24 cellular contexts compared by ENCODE assay signal in the genomic region with DNA sequence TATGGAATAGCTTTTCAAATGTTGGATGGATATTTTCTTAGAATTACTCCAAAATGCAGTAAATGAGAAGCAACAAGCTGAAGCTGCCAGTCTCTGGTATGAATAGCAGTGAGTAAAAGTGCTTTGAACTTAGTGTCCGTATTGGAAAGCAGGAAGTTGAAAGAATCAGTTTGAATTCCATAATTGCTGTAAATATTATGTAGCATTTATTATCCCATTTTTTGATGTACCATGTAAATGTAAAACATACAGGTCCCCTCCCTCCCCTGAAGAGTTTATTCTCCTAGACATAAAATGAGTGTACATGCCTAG.
DNase-seq lines count a peak whose midpoint lies in the region; ATAC-seq and TF ChIP-seq lines count a peak whose summit lies in the region.
"Had no signal": no experiment of that assay in that cellular context is flagged by ENCODE, and none has a peak within 500 bp of the region (broad histone marks: within the 10 kb centered on the region; RNA-seq: fewer than 3 reads in every experiment).

No MANE protein-coding gene starts in this region.

- H3K79me2 ChIP-seq in smooth muscle cell (ENCODE audit: low read depth) = no peaks in the 10 kb centered on the region

- ATAC-seq in body of pancreas = no peak
- no peak for ATAC-seq in sciatic nerve
- ATAC-seq: stimulated activated naive B cell treated with anti-CD40 and anti-IgM and Interleukin-4, amounts not matched to agents 10 μg/mL and 1 μg/mL and 100 μg/mL, for 72 hours had no signal

- no peaks in the 10 kb centered on the region for H3K27me3 ChIP-seq in endocrine pancreas (ENCODE audit: control insufficient read depth, insufficient read depth, low read length)
- no peaks in the 10 kb centered on the region for H3K27me3 ChIP-seq in mucosa of rectum (ENCODE audit: control insufficient read depth in 2 of 2, insufficient read depth in 2 of 2, low read length in 2 of 2)
- no peaks in the 10 kb centered on the region for H3K27me3 ChIP-seq in smooth muscle cell (ENCODE audit: low read depth)
- H3K27me3 ChIP-seq in body of pancreas = no peaks in the 10 kb centered on the region
- H3K27me3 ChIP-seq in CD4-positive, alpha-beta memory T cell (ENCODE audit: insufficient read depth, low read length) = no peaks in the 10 kb centered on the region
- H3K27me3 ChIP-seq: neutrophil, spleen, vagina had no signal

- peak overlapping the region in 1 of 7 donors; percentile 42 for H3K27ac Mint-ChIP-seq in CD4-positive, alpha-beta memory T cell
- H3K27ac Mint-ChIP-seq: mesothelial cell of epicardium; stimulated activated naive B cell treated with anti-CD40 and anti-IgM and Interleukin-4, amounts not matched to agents 10 μg/mL and 1 μg/mL and 100 μg/mL, for 72 hours had no signal

- CTCF ChIA-PET in CD4-positive, alpha-beta memory T cell (lab: Charles Lee; ENCODE audit: partially characterized antibody) = interaction anchor here (1.2 to 2.2 kb wide), 4 partner anchors 9 to 278 kb away, joined by 3 to 9 read pairs (median 4); no protein-coding TSS in a partner anchor

- peaks cover 7% of the 10 kb centered on the region for H3K4me1 ChIP-seq in endocrine pancreas (ENCODE audit: control insufficient read depth, insufficient read depth, low read length)
- H3K4me1 ChIP-seq in mucosa of rectum (ENCODE audit: control insufficient read depth in 2 of 2, insufficient read depth in 2 of 2, low read length in 2 of 2) = peaks cover 8 to 9% of the 10 kb centered on the region in 2 donors
- no peaks in the 10 kb centered on the region for H3K4me1 ChIP-seq in smooth muscle cell (ENCODE audit: low read depth)
- H3K4me1 ChIP-seq in body of pancreas = peaks cover 37% of the 10 kb centered on the region
- peaks cover 12% of the 10 kb centered on the region for H3K4me1 ChIP-seq in CD4-positive, alpha-beta memory T cell (ENCODE audit: insufficient read depth, low read length)
- H3K4me1 ChIP-seq: vagina had no signal

- H3K27ac ChIP-seq in mucosa of rectum (ENCODE audit: low read depth in 2 of 2, low read length in 2 of 2) = peak overlapping the region; percentile 10 to 52
- no peak overlapping the region for H3K27ac ChIP-seq in smooth muscle cell (ENCODE audit: low read depth)
- peak overlapping the region in 2 of 4 donors; percentile 15 to 68 for H3K27ac ChIP-seq in body of pancreas
- H3K27ac ChIP-seq in CD4-positive, alpha-beta memory T cell (ENCODE audit: low read depth, low read length) = no peak overlapping the region
- H3K27ac ChIP-seq: neutrophil, spleen, vagina had no signal

- H3K4me3 Mint-ChIP-seq in CD4-positive, alpha-beta memory T cell = peak overlapping the region in 1 of 8 donors; percentile 46
- H3K4me3 Mint-ChIP-seq: activated B cell treated with CpG ODN at 0.5 μM for 24 hours; CD14-positive monocyte; central memory CD8-positive, alpha-beta T cell; mesothelial cell of epicardium; stimulated activated naive B cell treated with anti-CD40 and anti-IgM and Interleukin-4, amounts not matched to agents 10 μg/mL and 1 μg/mL and 100 μg/mL, for 72 hours had no signal

- no peak overlapping the region for H3K9ac ChIP-seq in endocrine pancreas (ENCODE audit: control insufficient read depth, insufficient read depth, low read length)
- H3K9ac ChIP-seq in mucosa of rectum (ENCODE audit: low read depth in 1 of 2, low read length in 2 of 2) = peak overlapping the region in 1 of 2 donors; percentile 40
- H3K9ac ChIP-seq in smooth muscle cell (ENCODE audit: low read depth) = no peak overlapping the region

- no peaks in the 10 kb centered on the region for H3F3A ChIP-seq in smooth muscle cell (ENCODE audit: low read depth)

- TF ChIP-seq CTCF in smooth muscle cell (IDR thresholded peaks at IDR 0.05; ENCODE audit: borderline replicate concordance, insufficient read depth, poor library complexity, severe bottlenecking) = no peak
- no peak for TF ChIP-seq CTCF in body of pancreas (IDR thresholded peaks at IDR 0.05)

- POLR2A ChIA-PET in CD4-positive, alpha-beta memory T cell (lab: Charles Lee; ENCODE audit: partially characterized antibody) = no interaction called here

- H3K36me3 ChIP-seq in endocrine pancreas (ENCODE audit: control insufficient read depth, insufficient read depth, low read length) (no peaks in the 10 kb centered on the region), mucosa of rectum (ENCODE audit: control insufficient read depth in 2 of 2, insufficient read depth in 2 of 2, low read length in 2 of 2) (no peaks in the 10 kb centered on the region), smooth muscle cell (ENCODE audit: low read depth) (no peaks in the 10 kb centered on the region), body of pancreas (replicated peaks in 1 of 2; ENCODE audit: insufficient read depth in 1 of 2, low read depth in 2 of 2) (peaks cover 0 to 2% of the 10 kb centered on the region in 2 donors)
- H3K36me3 ChIP-seq in CD4-positive, alpha-beta memory T cell (ENCODE audit: insufficient read depth, low read length) = no peaks in the 10 kb centered on the region
- H3K36me3 ChIP-seq: neutrophil, spleen, vagina had no signal

- no peaks in the 10 kb centered on the region for H4K20me1 ChIP-seq in smooth muscle cell (ENCODE audit: low read depth)

- H3K9me3 ChIP-seq in endocrine pancreas (ENCODE audit: control insufficient read depth, low read length) = no peaks in the 10 kb centered on the region
- H3K9me3 ChIP-seq in mucosa of rectum (ENCODE audit: control insufficient read depth in 2 of 2, low read length in 2 of 2) = no peaks in the 10 kb centered on the region
- H3K9me3 ChIP-seq in smooth muscle cell (replicated peaks; ENCODE audit: low read depth) = no peaks in the 10 kb centered on the region
- H3K9me3 ChIP-seq in body of pancreas = no peaks in the 10 kb centered on the region
- H3K9me3 ChIP-seq in CD4-positive, alpha-beta memory T cell (ENCODE audit: control insufficient read depth in 1 of 2, low read length in 2 of 2) = no peaks in the 10 kb centered on the region
- H3K9me3 ChIP-seq: neutrophil, spleen, vagina had no signal

- intact Hi-C loops in body of pancreas (cut with DNase I) = loop anchor here (10.0 kb wide), 2 partner anchors 126 to 186 kb away; no protein-coding TSS in a partner anchor
- intact Hi-C loops in CD4-positive, alpha-beta memory T cell (cut with micrococcal nuclease) = no loop called here
- intact Hi-C loops in sciatic nerve (cut with DNase I) = no loop called here

- H3K9me3 Mint-ChIP-seq in CD4-positive, alpha-beta memory T cell = no peaks in the 10 kb centered on the region
- H3K9me3 Mint-ChIP-seq: activated B cell treated with CpG ODN at 0.5 μM for 24 hours; CD14-positive monocyte; central memory CD8-positive, alpha-beta T cell; mesothelial cell of epicardium; stimulated activated naive B cell treated with anti-CD40 and anti-IgM and Interleukin-4, amounts not matched to agents 10 μg/mL and 1 μg/mL and 100 μg/mL, for 72 hours had no signal

- H3K36me3 Mint-ChIP-seq in CD4-positive, alpha-beta memory T cell = no peaks in the 10 kb centered on the region
- H3K36me3 Mint-ChIP-seq: CD14-positive monocyte; mesothelial cell of epicardium; stimulated activated naive B cell treated with anti-CD40 and anti-IgM and Interleukin-4, amounts not matched to agents 10 μg/mL and 1 μg/mL and 100 μg/mL, for 72 hours had no signal

- no peak for TF ChIP-seq POLR2A in body of pancreas (IDR thresholded peaks at IDR 0.05)

- H3K4me2 ChIP-seq in smooth muscle cell = no peak overlapping the region

- WGBS in smooth muscle cell (ENCODE audit: low lambda C conversion rate) = 100% methylated on average over 1 of the region's 1 CpG
- 27 to 40% methylated on average over 1 of the region's 1 CpG for WGBS in body of pancreas, 2 donors

- DNase-seq in HT-29 (ENCODE audit: low spot score) = peak; percentile 8
- DNase-seq in smooth muscle cell (lab: John Stamatoyannopoulos, UW; ENCODE audit: unreplicated experiment) = no peak
- no peak for DNase-seq in body of pancreas
- DNase-seq in CD4-positive, alpha-beta memory T cell = no peak
- DNase-seq in sciatic nerve (ENCODE audit: low spot score) = no peak
- no peak for DNase-seq in foreskin melanocyte
- DNase-seq: activated B cell treated with CpG ODN at 0.5 μM for 24 hours; activated CD4-positive, alpha-beta T cell treated with anti-CD3 and anti-CD28 coated beads, Interleukin-2, amount 50 U/mL, for 4 hours; activated CD8-positive, alpha-beta memory T cell treated with anti-CD3 and anti-CD28 coated beads, Interleukin-2, amount 50 U/mL, for 48 hours; DMS 273 treated with DMSO at 0.1 percent for 48 hours; glutamatergic neuron; NCI-H2081; SHP77 treated with DMSO at 0.1 percent for 48 hours; spleen; stimulated activated CD4-positive, alpha-beta T cell treated with anti-CD3 and anti-CD28 coated beads, Interleukin-4, amount 100 ng/mL, for 1 hour; stimulated activated naive B cell treated with anti-CD40 and anti-IgM and Interleukin-4, amounts not matched to agents 10 μg/mL and 1 μg/mL and 100 μg/mL, for 72 hours; T-helper 9 cell had no signal

- no peaks in the 10 kb centered on the region for H3K27me3 Mint-ChIP-seq in CD4-positive, alpha-beta memory T cell
- H3K27me3 Mint-ChIP-seq: activated B cell treated with CpG ODN at 0.5 μM for 24 hours; central memory CD8-positive, alpha-beta T cell; stimulated activated naive B cell treated with anti-CD40 and anti-IgM and Interleukin-4, amounts not matched to agents 10 μg/mL and 1 μg/mL and 100 μg/mL, for 72 hours had no signal

- no peak overlapping the region for H2AFZ ChIP-seq in smooth muscle cell (ENCODE audit: low read depth)

- H3K4me3 ChIP-seq in endocrine pancreas (ENCODE audit: control insufficient read depth, insufficient read depth, low read length) = peak overlapping the region; percentile 41
- peak overlapping the region in 1 of 2 donors; percentile 48 for H3K4me3 ChIP-seq in mucosa of rectum (ENCODE audit: low read length in 2 of 2)
- H3K4me3 ChIP-seq in smooth muscle cell = peak overlapping the region; percentile 4
- no peak overlapping the region for H3K4me3 ChIP-seq in body of pancreas
- H3K4me3 ChIP-seq in CD4-positive, alpha-beta memory T cell (ENCODE audit: low read length in 2 of 2) = no peak overlapping the region
- H3K4me3 ChIP-seq: spleen, vagina had no signal

- H3K4me1 Mint-ChIP-seq in CD4-positive, alpha-beta memory T cell = peaks cover 1 to 22% (median 11%) of the 10 kb centered on the region in 4 donors
- H3K4me1 Mint-ChIP-seq: central memory CD8-positive, alpha-beta T cell had no signal

Comparison
In these comparisons a context has a peak if more than half of its experiments do, and no peak if none do; other contexts are left out.
1. H3K4me3 ChIP-seq: peak in endocrine pancreas (single experiment) and smooth muscle cell (single experiment); none in body of pancreas (0 of 2) and CD4-positive, alpha-beta memory T cell (0 of 2).
2. H3K27ac ChIP-seq: peak in mucosa of rectum (2 of 2); none in smooth muscle cell (single experiment) and CD4-positive, alpha-beta memory T cell (single experiment).